10 cellular contexts compared by ENCODE assay signal in genomic region chr9:131411719-131412681, GRCh38. TPM values are rescaled to one million over a fixed set of nuclear protein-coding genes. Genes with fewer than 3 reads are reported as not detected.
DNase-seq lines count a peak whose midpoint lies in the region; ATAC-seq, FAIRE-seq and TF ChIP-seq lines count a peak whose summit lies in the region.
"Had no signal": no experiment of that assay in that cellular context is flagged by ENCODE, and none has a peak within 500 bp of the region (broad histone marks: within the 10 kb centered on the region; RNA-seq: fewer than 3 reads in every experiment).

No MANE protein-coding gene starts in this region.

- FAIRE-seq in frontal cortex (lab: Jason Lieb, UNC), result no peak

- H3K4me3 ChIP-seq in CD4-positive, CD25-positive, alpha-beta regulatory T cell (ENCODE audit: low read depth, low read length), result no peak overlapping the region
- no peak overlapping the region for H3K4me3 ChIP-seq in HUES48 (ENCODE audit: low read depth, low read length)
- H3K4me3 ChIP-seq in naive thymus-derived CD4-positive, alpha-beta T cell (ENCODE audit: low read length), result no peak overlapping the region

- intact Hi-C loops in naive thymus-derived CD4-positive, alpha-beta T cell (cut with micrococcal nuclease), result no loop called here

- CTCF ChIA-PET in naive thymus-derived CD4-positive, alpha-beta T cell (lab: Charles Lee), result interaction anchor here (1.2 kb wide), 1 partner anchor 15 kb away, joined by 4 read pairs; no protein-coding TSS in a partner anchor
- CTCF ChIA-PET in activated CD8-positive, alpha-beta memory T cell treated with anti-CD3 and anti-CD28 coated beads, Interleukin-2, amount 10 ng/mL, durations not matched to agents 7 days and 5 days (lab: Charles Lee), result interaction anchor here (1.0 to 1.3 kb wide), 3 partner anchors 15 to 62 kb away, joined by 3 to 4 read pairs (median 4); no protein-coding TSS in a partner anchor
- CTCF ChIA-PET in GM10248 (lab: Yijun Ruan, JAX), result interaction anchor here (0.7 to 1.4 kb wide), 3 partner anchors 11 to 234 kb away, joined by 3 to 4 read pairs (median 3); no protein-coding TSS in a partner anchor

- no peak for ATAC-seq in CD4-positive, CD25-positive, alpha-beta regulatory T cell (ENCODE audit: low read depth in 2 of 2)
- no peak for ATAC-seq in naive thymus-derived CD4-positive, alpha-beta T cell
- no peak for ATAC-seq in activated CD8-positive, alpha-beta memory T cell treated with anti-CD3 and anti-CD28 coated beads, Interleukin-2, amount 10 ng/mL, durations not matched to agents 7 days and 5 days

- no peak for DNase-seq in CD4-positive, CD25-positive, alpha-beta regulatory T cell
- peak in 1 of 61 donors; percentile 36 for DNase-seq in caudate nucleus (lab: John Stamatoyannopoulos, UW)
- no peak for DNase-seq in naive thymus-derived CD4-positive, alpha-beta T cell
- no peak for DNase-seq in activated CD8-positive, alpha-beta memory T cell treated with anti-CD3 and anti-CD28 coated beads, Interleukin-2, amount 10 ng/mL, durations not matched to agents 7 days and 5 days
- no peak for DNase-seq in GM10248 (ENCODE audit: extremely low spot score)
- no peak for DNase-seq in frontal cortex (ENCODE audit: low spot score in 2 of 2)
- DNase-seq in SIG-M5 (lab: John Stamatoyannopoulos, UW), result no peak
- DNase-seq: activated CD4-positive, alpha-beta T cell treated with anti-CD3 and anti-CD28 coated beads, Interleukin-2, amount 50 U/mL, for 4 hours; NCI-H1092 treated with DMSO at 0.1 percent for 48 hours had no signal

- POLR2A ChIA-PET in naive thymus-derived CD4-positive, alpha-beta T cell (lab: Charles Lee), result interaction anchor here (0.5 to 1.2 kb wide), 3 partner anchors 39 to 87 kb away, joined by 3 to 5 read pairs (median 3); no protein-coding TSS in a partner anchor
- POLR2A ChIA-PET in GM10248 (lab: Yijun Ruan, JAX), result interaction anchor here (0.5 to 0.9 kb wide), 3 partner anchors 9 to 140 kb away, joined by 3 to 12 read pairs (median 3); no protein-coding TSS in a partner anchor

- peak overlapping the region; percentile 69 to 72 (median 71) for H3K27ac Mint-ChIP-seq in CD4-positive, CD25-positive, alpha-beta regulatory T cell
- peak overlapping the region in 8 of 9 donors; percentile 1 to 79 (median 52) for H3K27ac Mint-ChIP-seq in naive thymus-derived CD4-positive, alpha-beta T cell
- no peak overlapping the region for H3K27ac Mint-ChIP-seq in activated CD8-positive, alpha-beta memory T cell treated with anti-CD3 and anti-CD28 coated beads, Interleukin-2, amount 10 ng/mL, durations not matched to agents 7 days and 5 days

- H3K9ac ChIP-seq in HUES48 (ENCODE audit: low read depth, low read length), result no peak overlapping the region

- H3K4me3 Mint-ChIP-seq in CD4-positive, CD25-positive, alpha-beta regulatory T cell, result peak overlapping the region in 2 of 4 donors; percentile 2 to 4
- peak overlapping the region; percentile 29 to 93 (median 58) for H3K4me3 Mint-ChIP-seq in naive thymus-derived CD4-positive, alpha-beta T cell
- H3K4me3 Mint-ChIP-seq in activated CD8-positive, alpha-beta memory T cell treated with anti-CD3 and anti-CD28 coated beads, Interleukin-2, amount 10 ng/mL, durations not matched to agents 7 days and 5 days, result no peak overlapping the region

- H3K36me3 Mint-ChIP-seq in CD4-positive, CD25-positive, alpha-beta regulatory T cell, result peaks cover 15% of the 10 kb centered on the region
- peaks cover 5 to 19% (median 6%) of the 10 kb centered on the region in 5 donors for H3K36me3 Mint-ChIP-seq in naive thymus-derived CD4-positive, alpha-beta T cell
- H3K36me3 Mint-ChIP-seq in activated CD8-positive, alpha-beta memory T cell treated with anti-CD3 and anti-CD28 coated beads, Interleukin-2, amount 10 ng/mL, durations not matched to agents 7 days and 5 days, result peaks cover 25% of the 10 kb centered on the region

- H3K27ac ChIP-seq in CD4-positive, CD25-positive, alpha-beta regulatory T cell (ENCODE audit: insufficient read depth, low read length, poor library complexity, severe bottlenecking), result peak overlapping the region; percentile 15
- H3K27ac ChIP-seq in HUES48 (ENCODE audit: low read depth, low read length), result peak overlapping the region; percentile 19
- H3K27ac ChIP-seq in caudate nucleus (ENCODE audit: low read depth, low read length), result peak overlapping the region; percentile 52
- no peak overlapping the region for H3K27ac ChIP-seq in naive thymus-derived CD4-positive, alpha-beta T cell (ENCODE audit: low read depth, low read length)

- no peaks in the 10 kb centered on the region for H3K9me3 ChIP-seq in CD4-positive, CD25-positive, alpha-beta regulatory T cell (ENCODE audit: control insufficient read depth in 2 of 2, low read length in 2 of 2)
- H3K9me3 ChIP-seq in HUES48 (ENCODE audit: control insufficient read depth, insufficient read depth, low read length), result peaks cover 9% of the 10 kb centered on the region
- H3K9me3 ChIP-seq in naive thymus-derived CD4-positive, alpha-beta T cell (ENCODE audit: control insufficient read depth in 2 of 3, low read length in 3 of 3), result no peaks in the 10 kb centered on the region

- H3K36me3 ChIP-seq in CD4-positive, CD25-positive, alpha-beta regulatory T cell (ENCODE audit: control insufficient read depth, insufficient read depth, low read length), result peaks cover 2% of the 10 kb centered on the region
- peaks cover 32% of the 10 kb centered on the region for H3K36me3 ChIP-seq in HUES48 (ENCODE audit: control insufficient read depth, insufficient read depth, low read length)
- H3K36me3 ChIP-seq in naive thymus-derived CD4-positive, alpha-beta T cell (ENCODE audit: control insufficient read depth in 2 of 3, insufficient read depth in 3 of 3, low read length in 3 of 3), result peaks cover 0 to 7% (median 0%) of the 10 kb centered on the region in 3 experiments

- peaks cover 66% of the 10 kb centered on the region for H3K4me1 ChIP-seq in CD4-positive, CD25-positive, alpha-beta regulatory T cell (ENCODE audit: control insufficient read depth, insufficient read depth, low read length, poor library complexity, severe bottlenecking)
- H3K4me1 ChIP-seq in HUES48 (ENCODE audit: control insufficient read depth, insufficient read depth, low read length), result peaks cover 32% of the 10 kb centered on the region
- H3K4me1 ChIP-seq in naive thymus-derived CD4-positive, alpha-beta T cell (ENCODE audit: control insufficient read depth in 2 of 2, insufficient read depth in 2 of 2, low read length in 2 of 2), result peaks cover 59 to 65% of the 10 kb centered on the region in 2 donors

- no peaks in the 10 kb centered on the region for H3K9me3 Mint-ChIP-seq in CD4-positive, CD25-positive, alpha-beta regulatory T cell
- no peaks in the 10 kb centered on the region for H3K9me3 Mint-ChIP-seq in naive thymus-derived CD4-positive, alpha-beta T cell
- H3K9me3 Mint-ChIP-seq in activated CD8-positive, alpha-beta memory T cell treated with anti-CD3 and anti-CD28 coated beads, Interleukin-2, amount 10 ng/mL, durations not matched to agents 7 days and 5 days (ENCODE audit: low read depth), result no peaks in the 10 kb centered on the region

- H3K27me3 Mint-ChIP-seq in CD4-positive, CD25-positive, alpha-beta regulatory T cell, result no peaks in the 10 kb centered on the region
- no peaks in the 10 kb centered on the region for H3K27me3 Mint-ChIP-seq in naive thymus-derived CD4-positive, alpha-beta T cell
- H3K27me3 Mint-ChIP-seq in activated CD8-positive, alpha-beta memory T cell treated with anti-CD3 and anti-CD28 coated beads, Interleukin-2, amount 10 ng/mL, durations not matched to agents 7 days and 5 days, result no peaks in the 10 kb centered on the region

- TF ChIP-seq CTCF in GM10248 (IDR thresholded peaks at IDR 0.05; ENCODE audit: control extremely low read depth, extremely low read depth, low read depth, missing control alignments), result no peak

- no peaks in the 10 kb centered on the region for H3K27me3 ChIP-seq in CD4-positive, CD25-positive, alpha-beta regulatory T cell (ENCODE audit: control insufficient read depth, insufficient read depth, low read length)
- no peaks in the 10 kb centered on the region for H3K27me3 ChIP-seq in HUES48 (ENCODE audit: control insufficient read depth, insufficient read depth, low read length)
- H3K27me3 ChIP-seq in naive thymus-derived CD4-positive, alpha-beta T cell (ENCODE audit: control insufficient read depth in 2 of 2, insufficient read depth in 2 of 2, low read length in 2 of 2), result no peaks in the 10 kb centered on the region

- peaks cover 36 to 96% (median 77%) of the 10 kb centered on the region in 4 donors for H3K4me1 Mint-ChIP-seq in CD4-positive, CD25-positive, alpha-beta regulatory T cell
- H3K4me1 Mint-ChIP-seq in naive thymus-derived CD4-positive, alpha-beta T cell, result peaks cover 75 to 99% (median 89%) of the 10 kb centered on the region in 7 donors
- H3K4me1 Mint-ChIP-seq in activated CD8-positive, alpha-beta memory T cell treated with anti-CD3 and anti-CD28 coated beads, Interleukin-2, amount 10 ng/mL, durations not matched to agents 7 days and 5 days, result peaks cover 81% of the 10 kb centered on the region

RNA-seq across cellular contexts. Expression of gene PRRC2B, which starts 18.1 kb away (rescaled TPM):
- 239 TPM for total RNA-seq in CD4-positive, CD25-positive, alpha-beta regulatory T cell
- 10 to 100 TPM in 1 of 4 donors, 1 to 10 TPM in 3; 8.1 to 10.3 (median 9.5) TPM for polyA plus RNA-seq in CD4-positive, CD25-positive, alpha-beta regulatory T cell
- total RNA-seq in naive thymus-derived CD4-positive, alpha-beta T cell, result 100 to 1,000 TPM; 208 to 382 (median 272) TPM
- 10 to 100 TPM; 29.8 to 62.4 TPM for polyA plus RNA-seq in naive thymus-derived CD4-positive, alpha-beta T cell
- 100 to 1,000 TPM; 242 to 293 TPM for total RNA-seq in activated CD8-positive, alpha-beta memory T cell treated with anti-CD3 and anti-CD28 coated beads, Interleukin-2, amount 10 ng/mL, durations not matched to agents 7 days and 5 days
- total RNA-seq in frontal cortex, result 117 TPM
